Comparison of ENCODE assay signal across 8 cellular contexts in genomic region chr12:22624908-22625646, GRCh38. TPM values are rescaled to one million over a fixed set of nuclear protein-coding genes. Genes with fewer than 3 reads are reported as not detected.
DNase-seq lines count a peak whose midpoint lies in the region; ATAC-seq, FAIRE-seq and TF ChIP-seq lines count a peak whose summit lies in the region.

TSS of gene ETNK1 (plus strand) at chr12:22625171. CDS start at chr12:22625431, 260 bp downstream.

- TF ChIP-seq RAD21 in HepG2 (CRISPR knock-in tag; IDR thresholded peaks at IDR 0.05) = no peak

- H3K27ac Mint-ChIP-seq in dendritic cell treated with granulocyte-macrophage colony-stimulating factor and Interleukin-4, amounts not matched to agents 40 ng/mL and 50 ng/mL, for 4 days = peak within 1 kb of the TSS; percentile 100

- intact Hi-C loops in dendritic cell treated with granulocyte-macrophage colony-stimulating factor and Interleukin-4, amounts not matched to agents 40 ng/mL and 50 ng/mL, for 4 days (cut with micrococcal nuclease) = no loop called here
- intact Hi-C loops in HepG2 (cut with micrococcal nuclease; ENCODE audit: unreplicated experiment) = loop anchor here (1.0 to 2.0 kb wide), 3 partner anchors 81 to 578 kb away; partner anchors contain the start of genes C2CD5 and CMAS

- H3K36me3 ChIP-seq in BE2C = no peaks in the 10 kb centered on the region; the same call in 1 of the 2 replicates
- no peaks in the 10 kb centered on the region for H3K36me3 ChIP-seq in HepG2 (replicated peaks in 1 of 2; ENCODE audit: control insufficient read depth in 1 of 2, insufficient read depth in 2 of 2, low read length in 2 of 2)

- H3K79me2 ChIP-seq in HepG2 (ENCODE audit: insufficient read depth, low read length) = peaks cover 50% of the 10 kb centered on the region

- peak within 1 kb of the TSS; percentile 94 for H3K4me2 ChIP-seq in HepG2 (ENCODE audit: low read depth, low read length)

- DNase-seq in BE2C = peak; percentile 95
- peak; percentile 60 for DNase-seq in GM19238 (ENCODE audit: insufficient read length, low spot score)
- DNase-seq in NCI-H524 (lab: John Stamatoyannopoulos, UW) = peak; percentile 78 to 87
- peak; percentile 68 to 81 for DNase-seq in activated CD4-positive, alpha-beta T cell treated with anti-CD3 and anti-CD28 coated beads, Interleukin-2, amount 50 U/mL, for 24 hours (ENCODE audit: low read depth in 1 of 2, low spot score in 1 of 2)
- DNase-seq in HepG2 (ENCODE audit: low spot score) = peak; percentile 89
- peak; percentile 87 for DNase-seq in stimulated activated CD4-positive, alpha-beta T cell treated with anti-CD3 and anti-CD28 coated beads, Interleukin-4, amount 100 ng/mL, for 1 hour

- H3K4me3 ChIP-seq in BE2C (ENCODE audit: low read depth, low read length) (peak within 1 kb of the TSS; percentile 93), HepG2 (replicated peaks in 1 of 3; ENCODE audit: insufficient read depth in 1 of 3, low read depth in 2 of 3, low read length in 3 of 3) (peak within 1 kb of the TSS; percentile 69 to 86 (median 83))

- H3K4me1 ChIP-seq in BE2C = 0 out of 2 replicates have a peak, but pooled peaks cover 3% of the 10 kb centered on the region
- peaks cover 32% of the 10 kb centered on the region for H3K4me1 ChIP-seq in HepG2 (ENCODE audit: insufficient read depth, low read length)

- no peaks in the 10 kb centered on the region for H3K27me3 Mint-ChIP-seq in dendritic cell treated with granulocyte-macrophage colony-stimulating factor and Interleukin-4, amounts not matched to agents 40 ng/mL and 50 ng/mL, for 4 days

- no peaks in the 10 kb centered on the region for H3K9me3 ChIP-seq in BE2C
- no peaks in the 10 kb centered on the region for H3K9me3 ChIP-seq in HepG2 (ENCODE audit: low read length)

- H3K4me1 Mint-ChIP-seq in dendritic cell treated with granulocyte-macrophage colony-stimulating factor and Interleukin-4, amounts not matched to agents 40 ng/mL and 50 ng/mL, for 4 days (ENCODE audit: low read depth) = peaks cover 7% of the 10 kb centered on the region

- H3K27ac ChIP-seq in HepG2 (ENCODE audit: extremely low read length, insufficient read depth, low read length) = peak within 1 kb of the TSS; percentile 94

- H3K36me3 Mint-ChIP-seq in dendritic cell treated with granulocyte-macrophage colony-stimulating factor and Interleukin-4, amounts not matched to agents 40 ng/mL and 50 ng/mL, for 4 days (ENCODE audit: low read depth) = peaks cover 11% of the 10 kb centered on the region

- H3K9ac ChIP-seq in HepG2 (ENCODE audit: insufficient read depth, low read depth, low read length) = peak within 1 kb of the TSS; percentile 91

- H3K4me3 Mint-ChIP-seq in dendritic cell treated with granulocyte-macrophage colony-stimulating factor and Interleukin-4, amounts not matched to agents 40 ng/mL and 50 ng/mL, for 4 days = peak within 1 kb of the TSS; percentile 98

- H3K27me3 ChIP-seq in BE2C = no peaks in the 10 kb centered on the region
- H3K27me3 ChIP-seq in HepG2 (ENCODE audit: control insufficient read depth in 1 of 2, insufficient read depth in 2 of 2, low read length in 2 of 2) = no peaks in the 10 kb centered on the region; a peak in 2 of 5 replicates

- POLR2A ChIA-PET in HepG2 (lab: Yijun Ruan, JAX) = interaction anchor here (0.7 to 2.1 kb wide), 9 partner anchors 9 to 105 kb away, joined by 3 to 44 read pairs (median 4); partner anchors contain the start of gene C2CD5

- BruUV-seq in HepG2 (replicated peaks; lab: Mats Ljungman, UMichigan) = no TSS peak

- CTCF ChIA-PET in HepG2 (lab: Yijun Ruan, JAX; ENCODE audit: low intra/inter-chr PET ratio, low total read pairs) = no interaction called here

- in situ Hi-C loops in HepG2 (cut with HindIII; ENCODE audit: extremely low pct_ligation_motif_present, low pct_unique_long_range_greater_than_20kb) = loop anchor here (5.0 kb wide), 1 partner anchor 83 kb away; the partner anchor contains the start of gene C2CD5

- ATAC-seq in HG03442 (IDR thresholded peaks at IDR 0.05; ENCODE audit: unreplicated experiment) = peak; percentile 97
- ATAC-seq in HepG2 = peak; percentile 98

- 0% methylated on average over 16 of the region's 67 CpGs for WGBS in HepG2 (ENCODE audit: low lambda C conversion rate)

- TF ChIP-seq CTCF in BE2C (IDR thresholded peaks at IDR 0.05; ENCODE audit: low read depth, low read length) = no peak
- TF ChIP-seq CTCF in HepG2 (CRISPR knock-in tag; IDR thresholded peaks at IDR 0.05) = no peak

- peak; percentile 94 to 96 for TF ChIP-seq POLR2A in HepG2 (IDR thresholded peaks at IDR 0.05; ENCODE audit: insufficient read depth in 1 of 2, low read depth in 2 of 2, low read length in 2 of 2)

- peak within 1 kb of the TSS; percentile 95 for H2AFZ ChIP-seq in HepG2 (ENCODE audit: low read length)

- H4K20me1 ChIP-seq in HepG2 (ENCODE audit: insufficient read depth, low read length) = peaks cover 8% of the 10 kb centered on the region; the same call in 1 of the 2 replicates

- no peaks in the 10 kb centered on the region for H3K9me3 Mint-ChIP-seq in dendritic cell treated with granulocyte-macrophage colony-stimulating factor and Interleukin-4, amounts not matched to agents 40 ng/mL and 50 ng/mL, for 4 days

- TF ChIP-seq EP300 in HepG2 (IDR thresholded peaks at IDR 0.05; ENCODE audit: low read depth in 2 of 2, low read length in 2 of 2) (no peak), HepG2 (CRISPR knock-in tag; IDR thresholded peaks at IDR 0.05; ENCODE audit: borderline replicate concordance) (no peak)

- no peak for FAIRE-seq in HepG2 (lab: Jason Lieb, UNC)

TF ChIP-seq in HepG2, 621 proteins besides CTCF, POLR2A, EP300 and RAD21 (continues in another document):
- TF ChIP-seq ZGPAT (CRISPR knock-in tag; IDR thresholded peaks at IDR 0.05) (peak; percentile 85), YY1 (IDR thresholded peaks at IDR 0.05; ENCODE audit: insufficient read depth, insufficient replicate concordance, low read depth, low read length) (peak; percentile 57), PLRG1 (conservative IDR thresholded peaks at IDR 0.05) (no peak), ZNF773 (CRISPR knock-in tag; IDR thresholded peaks at IDR 0.05; ENCODE audit: borderline replicate concordance) (peak; percentile 72; the same call in 1 of the 2 replicates), ZNF619 (CRISPR knock-in tag; IDR thresholded peaks at IDR 0.05) (no peak), ZFP37 (CRISPR knock-in tag; IDR thresholded peaks at IDR 0.05; ENCODE audit: borderline replicate concordance) (0 out of 2 replicates have a peak, but pooled peaks have one; percentile 43), SIN3B (IDR thresholded peaks at IDR 0.05; ENCODE audit: low read length) (no peak), ARNT (IDR thresholded peaks at IDR 0.05) (no peak), NFRKB (IDR thresholded peaks at IDR 0.05) (no peak), ZBTB14 (CRISPR knock-in tag; IDR thresholded peaks at IDR 0.05) (peak; percentile 67; the same call in 1 of the 2 replicates), EED (CRISPR knock-in tag; IDR thresholded peaks at IDR 0.05) (peak; percentile 89), NKX3-1 (CRISPR knock-in tag; IDR thresholded peaks at IDR 0.05) (peak; percentile 84; the same call in 1 of the 2 replicates), ARNT2 (CRISPR knock-in tag; IDR thresholded peaks at IDR 0.05; ENCODE audit: low read depth) (peak; percentile 68)

RNA-seq across cellular contexts. Expression of gene ETNK1, which starts in this region (rescaled TPM):
- polyA plus RNA-seq in BE2C (2012; ENCODE audit: insufficient read depth, insufficient read length, low read depth) = 13.5 TPM
- total RNA-seq in HepG2 (2016; rRNA removed; fragmentation: Illumina TruSeq; extraction: Trizol) = 43.9 and 55.7 TPM in 2 replicates
- 23.5 and 25.2 TPM in 2 replicates for total RNA-seq in HepG2 (2016; cell fraction: cytosol; rRNA removed; fragmentation: Illumina TruSeq; extraction: Trizol; ENCODE audit: low read depth)
- total RNA-seq in HepG2 (2016; cell fraction: insoluble cytoplasmic fraction; rRNA removed; fragmentation: Illumina TruSeq; extraction: Trizol) = 35.8 and 56.9 TPM in 2 replicates
- total RNA-seq in HepG2 (2016; cell fraction: membrane; rRNA removed; fragmentation: Illumina TruSeq; extraction: Trizol) = 13.3 and 14.5 TPM in 2 replicates
- 69.6 and 81.1 TPM in 2 replicates for total RNA-seq in HepG2 (2016; cell fraction: nucleus; rRNA removed; fragmentation: Illumina TruSeq; extraction: Trizol)
- 13.7 and 14.4 TPM in 2 replicates for polyA plus RNA-seq in HepG2 (2011; rRNA removed)
- 7.5 and 9.8 TPM in 2 replicates for polyA plus RNA-seq in HepG2 (2011; cell fraction: cytosol; rRNA removed)
- polyA plus RNA-seq in HepG2 (2011; cell fraction: nucleus; rRNA removed) = 31.0 and 39.2 TPM in 2 replicates
- 23.5 and 23.7 TPM in 2 replicates for polyA plus RNA-seq in HepG2 (2012)
- 0.94 TPM in 2 replicates for polyA plus RNA-seq in HepG2 (2016; cell fraction: cytosol; fragmentation: Illumina TruSeq; extraction: Trizol; ENCODE audit: low read depth)
- 18.1 and 22.3 TPM in 2 replicates for polyA plus RNA-seq in HepG2 (2016; cell fraction: insoluble cytoplasmic fraction; fragmentation: Illumina TruSeq; extraction: Trizol; ENCODE audit: low read depth)
- 1.8 and 2.3 TPM in 2 replicates for polyA plus RNA-seq in HepG2 (2016; cell fraction: membrane; fragmentation: Illumina TruSeq; extraction: Trizol; ENCODE audit: low read depth)
- polyA plus RNA-seq in HepG2 (2016; cell fraction: nucleus; fragmentation: Illumina TruSeq; extraction: Trizol; ENCODE audit: insufficient read depth, low read depth) = 57.9 and 62.1 TPM in 2 replicates
- 72.9 and 104 TPM in 2 replicates for polyA minus RNA-seq in HepG2 (2011; rRNA and poly(A)+ RNA removed; ENCODE audit: low replicate concordance)
- 53.1 and 57.3 TPM in 2 replicates for polyA minus RNA-seq in HepG2 (2011; cell fraction: cytosol; rRNA and poly(A)+ RNA removed)
- 188 and 199 TPM in 2 replicates for polyA minus RNA-seq in HepG2 (2011; cell fraction: nucleus; rRNA and poly(A)+ RNA removed)

Comparison
In these comparisons a context has a peak if more than half of its experiments do, and no peak if none do; other contexts are left out.
1. Peak in every context shown above with its lines: DNase-seq, ATAC-seq, H3K4me3 ChIP-seq and H3K27ac ChIP-seq.